ENCODE assay signal across 23 cellular contexts in genomic region chr9:10661376-10661775, GRCh38. TPM values are rescaled to one million over a fixed set of nuclear protein-coding genes. Genes with fewer than 3 reads are reported as not detected.
"Had no signal": no experiment of that assay in that cellular context is flagged by ENCODE, and none has a peak within 500 bp of the region (broad histone marks: within the 10 kb centered on the region; RNA-seq: fewer than 3 reads in every experiment).

No MANE protein-coding gene starts in this region.

- H3K4me3 ChIP-seq: coronary artery, gastroesophageal sphincter, left ventricle myocardium inferior, lower lobe of right lung, psoas muscle, right lobe of liver, suprapubic skin, thyroid gland, uterus had no signal

- ATAC-seq: gastroesophageal sphincter; left cardiac atrium; lower lobe of right lung; psoas muscle; right lobe of liver; stimulated activated effector memory CD8-positive, alpha-beta T cell treated with anti-CD3 and anti-CD28 coated beads, Interleukin-12 subunit alpha, Interleukin-12 subunit beta, amount 100 ng/mL, for 72 hours; stimulated activated naive CD8-positive, alpha-beta T cell treated with anti-CD3 and anti-CD28 coated beads, Interleukin-15, Interleukin-2, amounts not matched to agents 100 U/mL and 50 U/mL, for 24 hours had no signal

- H3K27ac ChIP-seq: coronary artery, gastroesophageal sphincter, left ventricle myocardium inferior, lower lobe of right lung, psoas muscle, right lobe of liver, suprapubic skin, thyroid gland, uterus had no signal

- H3K4me1 Mint-ChIP-seq: endodermal cell; immature natural killer cell; nephron; stimulated activated effector memory CD8-positive, alpha-beta T cell treated with anti-CD3 and anti-CD28 coated beads, Interleukin-12 subunit alpha, Interleukin-12 subunit beta, amount 100 ng/mL, for 72 hours had no signal

- H3K9me3 ChIP-seq: gastroesophageal sphincter, lower lobe of right lung, psoas muscle, right lobe of liver, suprapubic skin, thyroid gland, uterus had no signal

- H3K4me1 ChIP-seq: left ventricle myocardium inferior, lower lobe of right lung, psoas muscle, right lobe of liver, suprapubic skin, thyroid gland, uterus had no signal

- H3K27ac Mint-ChIP-seq: endodermal cell; immature natural killer cell; nephron; stimulated activated effector memory CD8-positive, alpha-beta T cell treated with anti-CD3 and anti-CD28 coated beads, Interleukin-12 subunit alpha, Interleukin-12 subunit beta, amount 100 ng/mL, for 72 hours; type B pancreatic cell had no signal

- H3K36me3 Mint-ChIP-seq: immature natural killer cell; stimulated activated effector memory CD8-positive, alpha-beta T cell treated with anti-CD3 and anti-CD28 coated beads, Interleukin-12 subunit alpha, Interleukin-12 subunit beta, amount 100 ng/mL, for 72 hours; type B pancreatic cell had no signal

- H3K36me3 ChIP-seq: gastroesophageal sphincter, left ventricle myocardium inferior, lower lobe of right lung, right lobe of liver, suprapubic skin, thyroid gland, uterus had no signal

- H3K27me3 ChIP-seq: gastroesophageal sphincter, right lobe of liver, suprapubic skin, thyroid gland, uterus had no signal

- DNase-seq: effector CD4-positive, alpha-beta T cell; endodermal cell; glutamatergic neuron; immature natural killer cell; left cardiac atrium; left ventricle myocardium inferior; lower lobe of right lung; mesenchymal stem cell; midbrain; psoas muscle; retina; right lobe of liver; stimulated activated CD4-positive, alpha-beta T cell treated with anti-CD3 and anti-CD28 coated beads, Interleukin-4, amount 100 ng/mL, for 1 hour; stimulated activated CD8-positive, alpha-beta memory T cell treated with anti-CD3 and anti-CD28 coated beads, Interleukin-4, amount 100 ng/mL, for 48 hours; stimulated activated naive CD8-positive, alpha-beta T cell treated with anti-CD3 and anti-CD28 coated beads, Interleukin-15, Interleukin-2, amounts not matched to agents 100 U/mL and 50 U/mL, for 24 hours; thyroid gland; uterus had no signal

- H3K4me3 Mint-ChIP-seq: endodermal cell; immature natural killer cell; nephron; stimulated activated effector memory CD8-positive, alpha-beta T cell treated with anti-CD3 and anti-CD28 coated beads, Interleukin-12 subunit alpha, Interleukin-12 subunit beta, amount 100 ng/mL, for 72 hours; type B pancreatic cell had no signal

- H3K9me3 Mint-ChIP-seq: endodermal cell, nephron, type B pancreatic cell had no signal

RNA-seq across cellular contexts. Expression of gene PTPRD, which starts 48.6 kb away (rescaled TPM):
- polyA plus RNA-seq: immature natural killer cell had no signal
